In genomic region chr14:98182385-98183055, GRCh38 we compare ENCODE assay signal across 15 cellular contexts.
DNase-seq lines count a peak whose midpoint lies in the region; ATAC-seq, FAIRE-seq and TF ChIP-seq lines count a peak whose summit lies in the region.
"Had no signal": no experiment of that assay in that cellular context is flagged by ENCODE, and none has a peak within 500 bp of the region (broad histone marks: within the 10 kb centered on the region; RNA-seq: fewer than 3 reads in every experiment).

No MANE protein-coding gene starts in this region.

- H2AFZ ChIP-seq in GM12878 (ENCODE audit: control insufficient read depth, low read depth, low read length), result no peak overlapping the region

- H3K9me3 ChIP-seq in GM12878 (replicated peaks; ENCODE audit: control insufficient read depth, insufficient read depth, low read length) (no peaks in the 10 kb centered on the region; the same call in 2 of the 3 replicates), ovary (no peaks in the 10 kb centered on the region), gastroesophageal sphincter (no peaks in the 10 kb centered on the region)
- H3K9me3 ChIP-seq: neutrophil had no signal

- TF ChIP-seq EP300 in GM12878 (IDR thresholded peaks at IDR 0.05; ENCODE audit: borderline replicate concordance in 1 of 2, control insufficient read depth in 1 of 2, low read depth in 2 of 2, low read length in 2 of 2) (no peak), ovary (IDR thresholded peaks at IDR 0.05) (no peak), gastroesophageal sphincter (IDR thresholded peaks at IDR 0.05) (no peak)

- H3K36me3 ChIP-seq in GM12878 (ENCODE audit: control insufficient read depth in 2 of 2, insufficient read depth in 2 of 2, low read length in 1 of 2) (no peaks in the 10 kb centered on the region), ovary (no peaks in the 10 kb centered on the region), gastroesophageal sphincter (no peaks in the 10 kb centered on the region)
- H3K36me3 ChIP-seq: neutrophil had no signal

- H3K4me3 Mint-ChIP-seq in activated CD4-positive, alpha-beta memory T cell treated with anti-CD3 and anti-CD28 coated beads, Interleukin-2, amount 10 ng/mL, durations not matched to agents 7 days and 5 days, result peak overlapping the region; percentile 12

- H3K27me3 ChIP-seq in GM12878 (replicated peaks in 1 of 2; ENCODE audit: control insufficient read depth in 2 of 2, insufficient read depth in 2 of 2, low read length in 1 of 2), result no peaks in the 10 kb centered on the region
- H3K27me3 ChIP-seq in ovary, result no peaks in the 10 kb centered on the region
- peaks cover 8% of the 10 kb centered on the region for H3K27me3 ChIP-seq in gastroesophageal sphincter
- H3K27me3 ChIP-seq: neutrophil had no signal

- H3K79me2 ChIP-seq in GM12878 (ENCODE audit: control insufficient read depth, insufficient read depth, low read length), result no peaks in the 10 kb centered on the region

- ATAC-seq in GM12878 (peak; percentile 35; the same call in 2 of the 3 replicates), gastroesophageal sphincter (no peak)

- no peak for TF ChIP-seq RAD21 in GM12878 (IDR thresholded peaks at IDR 0.05; ENCODE audit: insufficient read depth, low read depth, low read length)

- POLR2A ChIA-PET in activated CD4-positive, alpha-beta memory T cell treated with anti-CD3 and anti-CD28 coated beads, Interleukin-2, amount 10 ng/mL, durations not matched to agents 7 days and 5 days (lab: Charles Lee), result interaction anchor here (0.8 to 14.9 kb wide), 14 partner anchors 7 to 1089 kb away, joined by 3 to 244 read pairs (median 4); partner anchors contain the start of gene BCL11B
- POLR2A ChIA-PET in GM12878 (lab: Charles Lee), result interaction anchor here (0.6 to 2.5 kb wide), 6 partner anchors 12 to 1035 kb away, joined by 3 to 14 read pairs (median 4); no protein-coding TSS in a partner anchor

- BruUV-seq in GM12878 (replicated peaks; lab: Mats Ljungman, UMichigan), result no TSS peak

- SMC1A ChIA-PET in GM12878 (lab: Charles Lee; ENCODE audit: uncharacterized antibody, unreplicated experiment), result interaction anchor here (1.0 to 25.6 kb wide), 13 partner anchors 9 to 1083 kb away, joined by 3 to 461 read pairs (median 8); no protein-coding TSS in a partner anchor

- intact Hi-C loops in GM12878 (cut with micrococcal nuclease; ENCODE audit: unreplicated experiment), result no loop called here
- intact Hi-C loops in ovary (cut with DNase I), result loop anchor here in 1 of 4 donors (10.0 kb wide), 1 partner anchor 742 kb away; no protein-coding TSS in a partner anchor

- H3K9ac ChIP-seq in GM12878 (ENCODE audit: control insufficient read depth, insufficient read depth, low read length), result no peak overlapping the region

- no peak overlapping the region for H3K4me2 ChIP-seq in GM12878 (ENCODE audit: control insufficient read depth, insufficient read depth)

- TF ChIP-seq POLR2A in GM12878 (IDR thresholded peaks at IDR 0.05; ENCODE audit: low read depth, low read length), result no peak
- no peak for TF ChIP-seq POLR2A in ovary (IDR thresholded peaks at IDR 0.05)
- no peak for TF ChIP-seq POLR2A in gastroesophageal sphincter (IDR thresholded peaks at IDR 0.05)

- DNase-seq in HPDE6-E6E7 (ENCODE audit: extremely low spot score) (peak; percentile 38), GM12878 (ENCODE audit: low read depth, low spot score) (no peak), NCI-H1930 (lab: John Stamatoyannopoulos, UW) (no peak), ovary (no peak), DMS79 (lab: John Stamatoyannopoulos, UW) (no peak)
- no peak for DNase-seq in activated CD4-positive, alpha-beta memory T cell treated with anti-CD3 and anti-CD28 coated beads, Interleukin-2, amount 10 ng/mL, durations not matched to agents 7 days and 5 days
- DNase-seq in stimulated activated CD4-positive, alpha-beta T cell treated with anti-CD3 and anti-CD28 coated beads, Interleukin-12 subunit alpha, Interleukin-12 subunit beta, amount 100 ng/mL, for 48 hours (ENCODE audit: low read depth in 2 of 3, low spot score in 1 of 3), result peak in 2 of 3 donors; percentile 56 to 60
- DNase-seq: activated CD4-positive, CD25-positive, alpha-beta regulatory T cell treated with anti-CD3 and anti-CD28 coated beads, Interleukin-2, amount 50 U/mL, for 72 hours; C1 segment of cervical spinal cord; central memory CD4-positive, alpha-beta T cell; islet precursor cell; NCI-H2227 treated with DMSO at 0.1 percent for 48 hours; RPMI8226 had no signal

- in situ Hi-C loops in GM12878 (cut with MboI), result no loop called here

- CTCF ChIA-PET in activated CD4-positive, alpha-beta memory T cell treated with anti-CD3 and anti-CD28 coated beads, Interleukin-2, amount 10 ng/mL, durations not matched to agents 7 days and 5 days (lab: Charles Lee), result interaction anchor here (0.9 to 3.1 kb wide), 7 partner anchors 9 to 1080 kb away, joined by 3 to 13 read pairs (median 5); no protein-coding TSS in a partner anchor
- CTCF ChIA-PET in GM12878 (lab: Yijun Ruan, JAX), result interaction anchor here (0.8 to 3.9 kb wide), 8 partner anchors 9 to 47 kb away, joined by 3 to 15 read pairs (median 4); no protein-coding TSS in a partner anchor

- TF ChIP-seq CTCF in GM12878 (IDR thresholded peaks at IDR 0.05 in 2 of 3, conservative IDR thresholded peaks at IDR 0.05 in 1 of 3; ENCODE audit: control insufficient read depth in 2 of 3, extremely low read depth in 1 of 3, insufficient read depth in 1 of 3, low read depth in 3 of 3, low read length in 3 of 3) (no peak), ovary (IDR thresholded peaks at IDR 0.05) (no peak), gastroesophageal sphincter (IDR thresholded peaks at IDR 0.05) (no peak)

- peaks cover 9% of the 10 kb centered on the region for H3K36me3 Mint-ChIP-seq in activated CD4-positive, alpha-beta memory T cell treated with anti-CD3 and anti-CD28 coated beads, Interleukin-2, amount 10 ng/mL, durations not matched to agents 7 days and 5 days (ENCODE audit: low read depth)

- H3K27ac Mint-ChIP-seq in activated CD4-positive, alpha-beta memory T cell treated with anti-CD3 and anti-CD28 coated beads, Interleukin-2, amount 10 ng/mL, durations not matched to agents 7 days and 5 days, result peak overlapping the region; percentile 83

- H3K27ac ChIP-seq in GM12878 (ENCODE audit: control insufficient read depth, insufficient read depth) (no peak overlapping the region), ovary (no peak overlapping the region), gastroesophageal sphincter (no peak overlapping the region)
- H3K27ac ChIP-seq: neutrophil had no signal

- H3K4me1 ChIP-seq in GM12878 (ENCODE audit: control insufficient read depth, insufficient read depth, low read length) (no peaks in the 10 kb centered on the region), ovary (ENCODE audit: insufficient read depth) (no peaks in the 10 kb centered on the region), gastroesophageal sphincter (no peaks in the 10 kb centered on the region)

- RAD21 ChIA-PET in GM12878 (lab: Charles Lee; ENCODE audit: unreplicated experiment), result interaction anchor here (0.9 to 14.0 kb wide), 8 partner anchors 9 to 142 kb away, joined by 3 to 309 read pairs (median 4); no protein-coding TSS in a partner anchor

- no peaks in the 10 kb centered on the region for H3K27me3 Mint-ChIP-seq in activated CD4-positive, alpha-beta memory T cell treated with anti-CD3 and anti-CD28 coated beads, Interleukin-2, amount 10 ng/mL, durations not matched to agents 7 days and 5 days

- H3K4me1 Mint-ChIP-seq in activated CD4-positive, alpha-beta memory T cell treated with anti-CD3 and anti-CD28 coated beads, Interleukin-2, amount 10 ng/mL, durations not matched to agents 7 days and 5 days, result peaks cover 85% of the 10 kb centered on the region

- WGBS in GM12878 (ENCODE audit: insufficient coverage, insufficient replicate concordance, low lambda C conversion rate, missing lambda C conversion rate), result 2% methylated on average over 3 of the region's 3 CpGs
- 8 to 16% (median 13%) methylated on average over 3 of the region's 3 CpGs for WGBS in ovary, 3 donors
- 9 to 56% methylated on average over 2 of the region's 3 CpGs for WGBS in gastroesophageal sphincter (ENCODE audit: low coverage in 1 of 2), 2 donors

- no peak overlapping the region for H3K4me3 ChIP-seq in GM12878
- H3K4me3 ChIP-seq in ovary, result no peak overlapping the region
- no peak overlapping the region for H3K4me3 ChIP-seq in gastroesophageal sphincter

- H4K20me1 ChIP-seq in GM12878 (ENCODE audit: control insufficient read depth, insufficient read depth), result no peaks in the 10 kb centered on the region

- H3K9me3 Mint-ChIP-seq in activated CD4-positive, alpha-beta memory T cell treated with anti-CD3 and anti-CD28 coated beads, Interleukin-2, amount 10 ng/mL, durations not matched to agents 7 days and 5 days, result peaks cover 3% of the 10 kb centered on the region

- FAIRE-seq in GM12878 (lab: Jason Lieb, UNC), result no peak

TF ChIP-seq in GM12878, 131 proteins besides CTCF, POLR2A, EP300 and RAD21 (continues in another document):
- TF ChIP-seq RBBP5 (conservative IDR thresholded peaks at IDR 0.05) (no peak), BCL11A (IDR thresholded peaks at IDR 0.05; ENCODE audit: low read depth, low read length) (no peak), FOXM1 (IDR thresholded peaks at IDR 0.05; ENCODE audit: low read depth, low read length) (no peak), MLLT1 (IDR thresholded peaks at IDR 0.05) (no peak), MXI1 (IDR thresholded peaks at IDR 0.05; ENCODE audit: low read depth, low read length) (no peak), NR2C2 (IDR thresholded peaks at IDR 0.05; ENCODE audit: borderline replicate concordance, control insufficient read depth, insufficient read length, low read depth) (no peak), SMAD5 (IDR thresholded peaks at IDR 0.05; ENCODE audit: low read depth) (no peak)

Comparison
In these comparisons a context has a peak if more than half of its experiments do, and no peak if none do; other contexts are left out.
1. DNase-seq: peak in HPDE6-E6E7 (single experiment) and stimulated activated CD4-positive, alpha-beta T cell treated with anti-CD3 and anti-CD28 coated beads, Interleukin-12 subunit alpha, Interleukin-12 subunit beta, amount 100 ng/mL, for 48 hours (2 of 3); none in activated CD4-positive, alpha-beta memory T cell treated with anti-CD3 and anti-CD28 coated beads, Interleukin-2, amount 10 ng/mL, durations not matched to agents 7 days and 5 days (single experiment), GM12878 (single experiment), NCI-H1930 (0 of 2), ovary (0 of 5) and DMS79 (single experiment).